8 cellular contexts compared by ENCODE assay signal in the genomic region with DNA sequence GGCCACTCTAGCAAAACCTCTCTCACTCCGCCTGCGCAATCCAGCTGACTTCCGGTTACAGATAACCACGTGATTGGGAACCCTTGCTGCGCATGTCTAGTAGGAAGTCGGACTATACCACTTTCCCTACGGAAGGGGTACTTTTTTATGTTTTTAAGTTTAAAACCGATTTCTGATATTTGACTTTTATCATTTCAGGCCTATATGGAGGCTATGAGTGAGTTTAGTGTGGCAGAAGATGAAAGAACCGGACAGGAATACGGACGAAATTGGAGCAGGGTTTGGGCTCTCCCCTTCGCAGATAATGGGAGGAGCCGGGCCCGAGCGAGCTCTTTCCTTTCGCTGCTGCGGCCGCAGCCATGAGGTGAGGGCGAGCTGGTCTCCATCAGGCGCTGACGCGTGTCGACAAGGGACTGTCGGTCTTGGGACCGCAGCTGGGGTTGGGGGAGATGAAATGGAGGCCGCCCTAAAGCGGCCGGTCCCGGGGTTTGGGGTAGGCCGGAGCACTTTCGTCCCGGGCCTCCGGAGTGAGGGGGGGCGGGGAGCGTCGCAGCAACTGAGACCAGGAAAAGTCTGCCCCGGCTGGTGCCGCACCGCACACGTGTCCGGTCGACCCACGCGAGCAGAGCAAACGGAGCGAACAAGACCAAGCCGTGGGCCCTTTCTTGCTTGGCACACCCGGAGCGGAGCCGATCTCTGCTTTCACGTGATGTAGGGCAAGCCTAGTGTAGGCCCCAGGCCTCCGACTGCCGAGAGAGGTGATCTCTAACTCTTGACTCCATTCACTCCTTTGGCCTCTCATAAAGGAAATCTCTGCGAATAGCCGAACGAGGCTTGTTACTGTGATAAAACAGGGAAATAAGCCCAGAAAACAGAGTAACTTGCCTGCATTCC. TPM values are rescaled to one million over a fixed set of nuclear protein-coding genes. Genes with fewer than 3 reads are reported as not detected.
DNase-seq lines count a peak whose midpoint lies in the region; ATAC-seq and TF ChIP-seq lines count a peak whose summit lies in the region.

A gene (plus strand): TSS at position 298 of the 894 bp plus-strand sequence. CDS start 62 bp downstream, at position 360.

- ATAC-seq in HG02571 (IDR thresholded peaks at IDR 0.05; ENCODE audit: unreplicated experiment), result peak; percentile 53

- no peak for TF ChIP-seq CTCF in suprapubic skin (IDR thresholded peaks at IDR 0.05)

- peak within 1 kb of the TSS; percentile 81 for H3K4me3 ChIP-seq in suprapubic skin

- H3K9me3 ChIP-seq in suprapubic skin, result no peaks in the 10 kb centered on the region

- no peaks in the 10 kb centered on the region for H3K27me3 Mint-ChIP-seq in activated naive CD4-positive, alpha-beta T cell treated with anti-CD3 and anti-CD28 coated beads, Interleukin-2, amount 50 U/mL, for 24 hours

- H3K27ac ChIP-seq in suprapubic skin, result peak within 1 kb of the TSS; percentile 99

- H3K36me3 ChIP-seq in suprapubic skin, result peaks cover 37% of the 10 kb centered on the region

- H3K4me1 Mint-ChIP-seq in activated naive CD4-positive, alpha-beta T cell treated with anti-CD3 and anti-CD28 coated beads, Interleukin-2, amount 50 U/mL, for 24 hours, result peaks cover 52% of the 10 kb centered on the region

- no peaks in the 10 kb centered on the region for H3K27me3 ChIP-seq in suprapubic skin

- TF ChIP-seq POLR2A in suprapubic skin (IDR thresholded peaks at IDR 0.05), result peak in 1 of 2 donors; percentile 78

- no peaks in the 10 kb centered on the region for H3K9me3 Mint-ChIP-seq in activated naive CD4-positive, alpha-beta T cell treated with anti-CD3 and anti-CD28 coated beads, Interleukin-2, amount 50 U/mL, for 24 hours

- H3K4me3 Mint-ChIP-seq in activated naive CD4-positive, alpha-beta T cell treated with anti-CD3 and anti-CD28 coated beads, Interleukin-2, amount 50 U/mL, for 24 hours, result peak within 1 kb of the TSS; percentile 95

- peaks cover 60% of the 10 kb centered on the region for H3K4me1 ChIP-seq in suprapubic skin

- peak within 1 kb of the TSS; percentile 100 for H3K27ac Mint-ChIP-seq in activated naive CD4-positive, alpha-beta T cell treated with anti-CD3 and anti-CD28 coated beads, Interleukin-2, amount 50 U/mL, for 24 hours

- under 1% methylated on average over 43 of the region's 56 CpGs for WGBS in suprapubic skin

- peak; percentile 69 for DNase-seq in GM04503 (ENCODE audit: low read depth)
- peak; percentile 84 for DNase-seq in NCI-H1105 (lab: John Stamatoyannopoulos, UW)
- DNase-seq in SKM-1 (lab: John Stamatoyannopoulos, UW; ENCODE audit: unreplicated experiment), result peak; percentile 89
- DNase-seq in glomerular endothelial cell (ENCODE audit: extremely low read depth, low read depth, low spot score), result peak; percentile 91
- peak; percentile 74 for DNase-seq in occipital lobe (lab: John Stamatoyannopoulos, UW)
- peak; percentile 96 for DNase-seq in suprapubic skin (ENCODE audit: low spot score in 2 of 2)

- TF ChIP-seq EP300 in suprapubic skin (IDR thresholded peaks at IDR 0.05), result no peak

- H3K36me3 Mint-ChIP-seq in activated naive CD4-positive, alpha-beta T cell treated with anti-CD3 and anti-CD28 coated beads, Interleukin-2, amount 50 U/mL, for 24 hours, result peaks cover 31% of the 10 kb centered on the region

RNA-seq across cellular contexts. Expression of the gene that starts here (rescaled TPM):
- total RNA-seq in glomerular endothelial cell, result 1,721 and 2,282 TPM in 2 replicates
- total RNA-seq in occipital lobe, result 958 TPM
- total RNA-seq in suprapubic skin, result 1,000 to 10,000 TPM; 2,327 to 3,514 (median 3,192) TPM

Comparison
In these comparisons a context has a peak if more than half of its experiments do, and no peak if none do; other contexts are left out.
1. Peak in every context shown above with its lines: DNase-seq, ATAC-seq, H3K4me3 ChIP-seq and H3K27ac ChIP-seq.